17 cellular contexts compared by ENCODE assay signal in the genomic region with DNA sequence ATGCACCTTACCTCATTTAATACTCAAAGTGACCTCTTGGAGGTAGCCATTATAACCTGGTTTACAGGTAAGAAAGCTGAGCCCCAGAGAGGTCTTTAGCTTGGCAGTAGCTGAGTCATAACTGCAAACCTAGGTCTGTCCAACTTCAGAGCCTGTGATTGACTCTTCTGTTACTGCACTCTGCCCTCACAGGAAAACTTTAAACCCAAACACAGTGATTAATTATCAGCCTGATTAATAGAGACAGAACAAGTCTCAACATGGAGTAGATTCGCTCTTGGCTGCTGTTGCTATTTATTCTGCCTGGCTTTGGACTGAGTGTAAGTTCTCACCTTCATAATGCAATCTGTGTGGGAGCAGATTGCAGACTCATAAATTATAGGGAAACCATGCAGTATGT. TPM values are rescaled to one million over a fixed set of nuclear protein-coding genes. Genes with fewer than 3 reads are reported as not detected.
DNase-seq lines count a peak whose midpoint lies in the region; ATAC-seq and TF ChIP-seq lines count a peak whose summit lies in the region.
"Had no signal": no experiment of that assay in that cellular context is flagged by ENCODE, and none has a peak within 500 bp of the region (broad histone marks: within the 10 kb centered on the region; RNA-seq: fewer than 3 reads in every experiment).

No MANE protein-coding gene starts in this region.

- TF ChIP-seq CTCF in Calu3 (IDR thresholded peaks at IDR 0.05; ENCODE audit: unreplicated experiment) (no peak), RWPE1 (conservative IDR thresholded peaks at IDR 0.05; ENCODE audit: low read depth) (no peak), coronary artery (IDR thresholded peaks at IDR 0.05) (no peak)

- H3K4me1 Mint-ChIP-seq in Calu3 (ENCODE audit: low read depth, unreplicated experiment) = peaks cover 53% of the 10 kb centered on the region
- H3K4me1 Mint-ChIP-seq in activated T-cell treated with anti-CD3 and anti-CD28 coated beads, Interleukin-2, amount 50 U/mL, for 72 hours (ENCODE audit: low read depth) = peaks cover 6% of the 10 kb centered on the region

- peak; percentile 68 for ATAC-seq in HG03175 (IDR thresholded peaks at IDR 0.05; ENCODE audit: unreplicated experiment)
- ATAC-seq in activated T-cell treated with anti-CD3 and anti-CD28 coated beads, Interleukin-2, amount 50 U/mL, for 72 hours (replicated peaks in 1 of 2) = no peak
- ATAC-seq: upper lobe of right lung had no signal

- no peaks in the 10 kb centered on the region for H3K9me3 Mint-ChIP-seq in Calu3 (ENCODE audit: low read depth, unreplicated experiment)
- no peaks in the 10 kb centered on the region for H3K9me3 Mint-ChIP-seq in activated T-cell treated with anti-CD3 and anti-CD28 coated beads, Interleukin-2, amount 50 U/mL, for 72 hours

- intact Hi-C loops in Calu3 (cut with micrococcal nuclease; ENCODE audit: unreplicated experiment) = no loop called here

- DNase-seq in Calu3 (peak; percentile 34), RWPE1 (ENCODE audit: low spot score) (peak; percentile 96), kidney glomerular epithelial cell (lab: John Stamatoyannopoulos, UW) (peak; percentile 17), coronary artery (ENCODE audit: low spot score) (no peak)
- DNase-seq in activated CD4-positive, alpha-beta T cell treated with anti-CD3 and anti-CD28 coated beads, Interleukin-2, amount 50 U/mL, for 48 hours = no peak
- no peak for DNase-seq in activated T-cell treated with anti-CD3 and anti-CD28 coated beads, Interleukin-2, amount 50 U/mL, for 72 hours
- no peak for DNase-seq in stimulated activated CD4-positive, alpha-beta T cell treated with anti-CD3 and anti-CD28 coated beads, Interleukin-1b, Interleukin-23, amount 100 ng/mL, for 48 hours
- DNase-seq: activated CD4-positive, CD25-positive, alpha-beta regulatory T cell treated with anti-CD3 and anti-CD28 coated beads, Interleukin-2, amount 50 U/mL, for 72 hours; Kasumi-1; midbrain; upper lobe of right lung had no signal

- no peak overlapping the region for H3K27ac ChIP-seq in RWPE1
- H3K27ac ChIP-seq in coronary artery = no peak overlapping the region
- H3K27ac ChIP-seq: upper lobe of right lung had no signal

- no peaks in the 10 kb centered on the region for H3K36me3 Mint-ChIP-seq in Calu3 (ENCODE audit: insufficient read depth, unreplicated experiment)
- no peaks in the 10 kb centered on the region for H3K36me3 Mint-ChIP-seq in activated T-cell treated with anti-CD3 and anti-CD28 coated beads, Interleukin-2, amount 50 U/mL, for 72 hours (ENCODE audit: insufficient read depth in 2 of 2)

- H3K4me3 Mint-ChIP-seq in Calu3 (ENCODE audit: low read depth, unreplicated experiment) = peak overlapping the region; percentile 38
- H3K4me3 Mint-ChIP-seq in activated T-cell treated with anti-CD3 and anti-CD28 coated beads, Interleukin-2, amount 50 U/mL, for 72 hours = no peak overlapping the region

- BruUV-seq in Calu3 (replicated peaks; lab: Mats Ljungman, UMichigan) = no TSS peak

- POLR2A ChIA-PET in RWPE1 (lab: Yijun Ruan, JAX; ENCODE audit: low non-redundant PET) = interaction anchor here (0.5 kb wide), 1 partner anchor 27 kb away, joined by 3 read pairs; a partner anchor contains a TSS

- no peaks in the 10 kb centered on the region for H3K27me3 Mint-ChIP-seq in Calu3 (ENCODE audit: unreplicated experiment)
- H3K27me3 Mint-ChIP-seq in activated T-cell treated with anti-CD3 and anti-CD28 coated beads, Interleukin-2, amount 50 U/mL, for 72 hours (ENCODE audit: low read depth) = peaks cover 6% of the 10 kb centered on the region

- no peak overlapping the region for H3K4me3 ChIP-seq in coronary artery
- H3K4me3 ChIP-seq: upper lobe of right lung had no signal

- CTCF ChIA-PET in Calu3 (lab: Charles Lee) (interaction anchor here (1.4 to 1.8 kb wide), 2 partner anchors 26 to 27 kb away, joined by 3 to 4 read pairs; a partner anchor contains a TSS), RWPE1 (lab: Yijun Ruan, JAX) (interaction anchor here (0.6 to 0.9 kb wide), 2 partner anchors 36 to 177 kb away, joined by 3 read pairs; no protein-coding TSS in a partner anchor)

- peak overlapping the region; percentile 84 for H3K27ac Mint-ChIP-seq in Calu3 (ENCODE audit: unreplicated experiment)
- H3K27ac Mint-ChIP-seq in activated T-cell treated with anti-CD3 and anti-CD28 coated beads, Interleukin-2, amount 50 U/mL, for 72 hours = no peak overlapping the region

RNA-seq across cellular contexts. Expression of a gene that starts 27.4 kb away (rescaled TPM):
- 278 and 286 TPM in 2 replicates for total RNA-seq in Calu3 (2022)
- 100 to 1,000 TPM; 220 to 295 TPM for total RNA-seq in activated T-cell treated with anti-CD3 and anti-CD28 coated beads, Interleukin-2, amount 50 U/mL, for 72 hours

RNA-seq across cellular contexts. Expression of a gene that starts 53.9 kb away (rescaled TPM):
- total RNA-seq in Calu3 (2022) = not detected in 2 replicates
- total RNA-seq in activated T-cell treated with anti-CD3 and anti-CD28 coated beads, Interleukin-2, amount 50 U/mL, for 72 hours = not detected
- total RNA-seq: A673; fibroblast of lung; OCI-LY7; pulmonary artery endothelial cell; T-helper 1 cell treated with Interleukin-12 subunit alpha and Interleukin-12 subunit beta and Interleukin-4 antibody, amounts not matched to agents 30 ng/mL and 1 ng/mL, for 36 hours; upper lobe of right lung had no signal

Comparison
In these comparisons a context has a peak if more than half of its experiments do, and no peak if none do; other contexts are left out.
1. DNase-seq: peak in Calu3 (single experiment), RWPE1 (single experiment) and kidney glomerular epithelial cell (single experiment); none in coronary artery (single experiment), activated CD4-positive, alpha-beta T cell treated with anti-CD3 and anti-CD28 coated beads, Interleukin-2, amount 50 U/mL, for 48 hours (0 of 2), activated T-cell treated with anti-CD3 and anti-CD28 coated beads, Interleukin-2, amount 50 U/mL, for 72 hours (0 of 2) and stimulated activated CD4-positive, alpha-beta T cell treated with anti-CD3 and anti-CD28 coated beads, Interleukin-1b, Interleukin-23, amount 100 ng/mL, for 48 hours (single experiment).